ENCODE assay signal across 2 cellular contexts in genomic region chr11:75403983-75404658, GRCh38.
TF ChIP-seq lines count a peak whose summit lies in the region.

No MANE protein-coding gene starts in this region.

TF ChIP-seq in PFSK-1, 5 proteins besides CTCF, POLR2A, EP300 and RAD21:
- TF ChIP-seq SIN3A (IDR thresholded peaks at IDR 0.05; ENCODE audit: borderline replicate concordance, insufficient read depth, low read length) (no peak), POLR2AphosphoS5 (IDR thresholded peaks at IDR 0.05; ENCODE audit: low read depth, low read length) (peak; percentile 59; the same call in 1 of the 2 replicates), REST (IDR thresholded peaks at IDR 0.05; ENCODE audit: insufficient read depth in 1 of 2, low read depth in 2 of 2, low read length in 2 of 2) (no peak), TAF1 (IDR thresholded peaks at IDR 0.05; ENCODE audit: borderline replicate concordance, insufficient read depth, low read length) (no peak)

TF ChIP-seq in K562, 482 proteins besides CTCF, POLR2A, EP300 and RAD21:
- TF ChIP-seq CLOCK (CRISPR knock-in tag; IDR thresholded peaks at IDR 0.05; ENCODE audit: borderline replicate concordance) (no peak), SMARCE1 (IDR thresholded peaks at IDR 0.05) (no peak), RHOXF2B (CRISPR knock-in tag; conservative IDR thresholded peaks at IDR 0.05) (no peak), SP2 (IDR thresholded peaks at IDR 0.05; ENCODE audit: extremely low read depth, low read depth, low read length, poor library complexity, severe bottlenecking) (no peak), ZBTB49 (CRISPR knock-in tag; IDR thresholded peaks at IDR 0.05; ENCODE audit: borderline replicate concordance) (no peak), RCOR1 (IDR thresholded peaks at IDR 0.05; ENCODE audit: borderline replicate concordance in 1 of 2, low read depth in 2 of 2, low read length in 2 of 2) (no peak), TAF7 (tag; IDR thresholded peaks at IDR 0.05) (no peak), BRD9 (IDR thresholded peaks at IDR 0.05; ENCODE audit: low read depth, partially characterized antibody) (no peak), ZNF717 (CRISPR knock-in tag; IDR thresholded peaks at IDR 0.05) (0 out of 2 replicates have a peak, but pooled peaks have one; percentile 5), MCM3 (IDR thresholded peaks at IDR 0.05) (no peak), POLR2AphosphoS5 (IDR thresholded peaks at IDR 0.05; ENCODE audit: control insufficient read depth, insufficient read depth, low read depth, low read length) (peak; percentile 59; the same call in 1 of the 2 replicates), TAF15 (IDR thresholded peaks at IDR 0.05; ENCODE audit: low read depth, low read length) (no peak), E2F5 (CRISPR knock-in tag; IDR thresholded peaks at IDR 0.05) (0 out of 2 replicates have a peak, but pooled peaks have one; percentile 32), EHMT2 (IDR thresholded peaks at IDR 0.05) (no peak), ZFP30 (CRISPR knock-in tag; IDR thresholded peaks at IDR 0.05; ENCODE audit: borderline replicate concordance) (no peak), SUPT5H (IDR thresholded peaks at IDR 0.05) (0 out of 2 replicates have a peak, but pooled peaks have one; percentile 18), RBFOX2 (IDR thresholded peaks at IDR 0.05; ENCODE audit: low read depth, low read length) (peak; percentile 60), CBFB (CRISPR knock-in tag; IDR thresholded peaks at IDR 0.05) (no peak), VEZF1 (CRISPR knock-in tag; IDR thresholded peaks at IDR 0.05) (no peak), ZNF347 (CRISPR knock-in tag; IDR thresholded peaks at IDR 0.05; ENCODE audit: low read depth) (no peak)
